Comparison of ENCODE assay signal across 21 cellular contexts in the genomic region with DNA sequence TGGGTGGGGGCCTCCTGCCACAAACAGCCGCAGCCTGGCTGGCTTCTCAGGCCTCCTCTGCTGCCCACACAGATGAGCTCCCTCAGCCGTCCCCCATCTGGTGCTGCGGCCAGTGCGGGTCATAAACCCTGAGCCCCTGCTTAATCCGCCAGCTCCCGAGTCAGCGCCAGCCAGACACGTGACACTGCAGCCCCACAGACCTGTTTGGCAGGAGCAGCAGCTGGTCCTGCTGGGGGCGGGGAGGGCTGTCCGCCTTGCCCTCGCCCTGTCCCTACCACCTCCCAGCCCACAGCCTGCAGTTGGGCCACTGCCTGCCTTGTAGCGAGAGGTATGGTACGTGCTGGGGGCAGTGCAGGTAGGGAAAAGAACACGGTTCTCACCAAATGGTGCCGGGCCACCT.
DNase-seq lines count a peak whose midpoint lies in the region; ATAC-seq and TF ChIP-seq lines count a peak whose summit lies in the region.
"Had no signal": no experiment of that assay in that cellular context is flagged by ENCODE, and none has a peak within 500 bp of the region (broad histone marks: within the 10 kb centered on the region; RNA-seq: fewer than 3 reads in every experiment).

No MANE protein-coding gene starts in this region.

- H3K4me1 ChIP-seq in neural progenitor cell: peaks cover 9% of the 10 kb centered on the region
- peaks cover 2% of the 10 kb centered on the region for H3K4me1 ChIP-seq in upper lobe of right lung
- peaks cover 33 to 37% of the 10 kb centered on the region in 2 donors for H3K4me1 ChIP-seq in naive thymus-derived CD4-positive, alpha-beta T cell (ENCODE audit: control insufficient read depth in 2 of 2, insufficient read depth in 2 of 2, low read length in 2 of 2)
- H3K4me1 ChIP-seq: HAP-1, suprapubic skin had no signal

- H3K4me3 ChIP-seq in neural progenitor cell: no peak overlapping the region
- no peak overlapping the region for H3K4me3 ChIP-seq in upper lobe of right lung
- no peak overlapping the region for H3K4me3 ChIP-seq in naive thymus-derived CD4-positive, alpha-beta T cell (ENCODE audit: low read length)
- H3K4me3 ChIP-seq: BLaER1 treated with 17β-estradiol and CSF1 and Interleukin-3, amounts not matched to agents 10 nM and 100 nM; esophagus muscularis mucosa; HAP-1; MG63; suprapubic skin had no signal

- peak overlapping the region; percentile 40 for H3K27ac Mint-ChIP-seq in glutamatergic neuron (ENCODE audit: unreplicated experiment)
- H3K27ac Mint-ChIP-seq in neural progenitor cell: no peak overlapping the region
- peak overlapping the region in 3 of 9 donors; percentile 25 to 39 (median 38) for H3K27ac Mint-ChIP-seq in naive thymus-derived CD4-positive, alpha-beta T cell
- H3K27ac Mint-ChIP-seq: activated CD8-positive, alpha-beta memory T cell treated with anti-CD3 and anti-CD28 coated beads, Interleukin-2, amount 10 ng/mL, durations not matched to agents 7 days and 5 days had no signal

- H3K4me3 Mint-ChIP-seq in glutamatergic neuron (ENCODE audit: unreplicated experiment) (peak overlapping the region; percentile 36), neural progenitor cell (no peak overlapping the region)
- no peak overlapping the region for H3K4me3 Mint-ChIP-seq in naive thymus-derived CD4-positive, alpha-beta T cell
- H3K4me3 Mint-ChIP-seq: activated CD8-positive, alpha-beta memory T cell treated with anti-CD3 and anti-CD28 coated beads, Interleukin-2, amount 10 ng/mL, durations not matched to agents 7 days and 5 days; T-cell had no signal

- POLR2A ChIA-PET in naive thymus-derived CD4-positive, alpha-beta T cell (lab: Charles Lee): no interaction called here

- ATAC-seq in upper lobe of right lung (peak; percentile 19), HG03280 (IDR thresholded peaks at IDR 0.05; ENCODE audit: unreplicated experiment) (no peak)
- no peak for ATAC-seq in naive thymus-derived CD4-positive, alpha-beta T cell
- ATAC-seq: activated CD4-positive, CD25-positive, alpha-beta regulatory T cell treated with anti-CD3 and anti-CD28 coated beads, Interleukin-2, amount 50 U/mL, for 24 hours; activated CD8-positive, alpha-beta memory T cell treated with anti-CD3 and anti-CD28 coated beads, Interleukin-2, amount 10 ng/mL, durations not matched to agents 7 days and 5 days; T-cell had no signal

- intact Hi-C loops in upper lobe of right lung (cut with DNase I): loop anchor here (10.0 kb wide), 1 partner anchor 112 kb away; no protein-coding TSS in a partner anchor
- intact Hi-C loops in naive thymus-derived CD4-positive, alpha-beta T cell (cut with micrococcal nuclease): no loop called here

- H3K4me2 ChIP-seq in neural progenitor cell: no peak overlapping the region

- CTCF ChIA-PET in naive thymus-derived CD4-positive, alpha-beta T cell (lab: Charles Lee): no interaction called here

- H3K9me3 Mint-ChIP-seq in glutamatergic neuron (ENCODE audit: unreplicated experiment) (peaks cover 19% of the 10 kb centered on the region), neural progenitor cell (no peaks in the 10 kb centered on the region)
- H3K9me3 Mint-ChIP-seq in naive thymus-derived CD4-positive, alpha-beta T cell: no peaks in the 10 kb centered on the region
- H3K9me3 Mint-ChIP-seq: T-cell had no signal

- H3K9ac ChIP-seq in neural progenitor cell: no peak overlapping the region

- peaks cover 41% of the 10 kb centered on the region for H4K20me1 ChIP-seq in neural progenitor cell (ENCODE audit: low read depth)

- H3F3A ChIP-seq in neural progenitor cell (ENCODE audit: low read depth): peaks cover 15% of the 10 kb centered on the region

- H3K79me2 ChIP-seq in neural progenitor cell (ENCODE audit: low read depth): no peaks in the 10 kb centered on the region

- H3K9me3 ChIP-seq in neural progenitor cell (ENCODE audit: low read depth) (no peaks in the 10 kb centered on the region), upper lobe of right lung (no peaks in the 10 kb centered on the region)
- H3K9me3 ChIP-seq in naive thymus-derived CD4-positive, alpha-beta T cell (ENCODE audit: control insufficient read depth in 2 of 3, low read length in 3 of 3): no peaks in the 10 kb centered on the region
- H3K9me3 ChIP-seq: esophagus muscularis mucosa, HAP-1, MG63, suprapubic skin had no signal

- H2AFZ ChIP-seq in neural progenitor cell (replicated peaks): no peak overlapping the region

- H3K4me1 Mint-ChIP-seq in glutamatergic neuron (ENCODE audit: low read depth, unreplicated experiment) (peaks cover 61% of the 10 kb centered on the region), neural progenitor cell (peaks cover 35% of the 10 kb centered on the region)
- H3K4me1 Mint-ChIP-seq in naive thymus-derived CD4-positive, alpha-beta T cell: peaks cover 29 to 85% (median 73%) of the 10 kb centered on the region in 7 donors

- TF ChIP-seq CTCF in glutamatergic neuron (IDR thresholded peaks at IDR 0.05; ENCODE audit: partially characterized antibody, unreplicated experiment) (no peak), neural progenitor cell (IDR thresholded peaks at IDR 0.05) (no peak), upper lobe of right lung (IDR thresholded peaks at IDR 0.05) (no peak)

- H3K27me3 ChIP-seq in neural progenitor cell: no peaks in the 10 kb centered on the region
- H3K27me3 ChIP-seq in upper lobe of right lung: no peaks in the 10 kb centered on the region
- H3K27me3 ChIP-seq in naive thymus-derived CD4-positive, alpha-beta T cell (ENCODE audit: control insufficient read depth in 2 of 2, insufficient read depth in 2 of 2, low read length in 2 of 2): no peaks in the 10 kb centered on the region
- H3K27me3 ChIP-seq: BLaER1 treated with 17β-estradiol and CSF1 and Interleukin-3, amounts not matched to agents 10 nM and 100 nM; esophagus muscularis mucosa; MG63; suprapubic skin had no signal

- DNase-seq in NCI-H524 (lab: John Stamatoyannopoulos, UW) (peak; percentile 45 to 78), glutamatergic neuron (no peak), neural progenitor cell (ENCODE audit: low spot score) (peak; percentile 67), upper lobe of right lung (peak; percentile 73), H4 (ENCODE audit: low spot score) (no peak)
- no peak for DNase-seq in naive thymus-derived CD4-positive, alpha-beta T cell
- DNase-seq: activated CD8-positive, alpha-beta memory T cell treated with anti-CD3 and anti-CD28 coated beads, Interleukin-2, amount 10 ng/mL, durations not matched to agents 7 days and 5 days; dermis blood vessel endothelial cell; kidney glomerular epithelial cell; MG63; NCI-H2081; NCI-H748 treated with DMSO at 0.1 percent for 48 hours; stimulated activated CD4-positive, alpha-beta T cell treated with anti-CD3 and anti-CD28 coated beads, Interleukin-15, amount 100 ng/mL, for 24 hours; T-cell had no signal

- no peaks in the 10 kb centered on the region for H3K36me3 ChIP-seq in neural progenitor cell
- H3K36me3 ChIP-seq in upper lobe of right lung: no peaks in the 10 kb centered on the region
- H3K36me3 ChIP-seq in naive thymus-derived CD4-positive, alpha-beta T cell (ENCODE audit: control insufficient read depth in 2 of 3, insufficient read depth in 3 of 3, low read length in 3 of 3): peaks cover 0 to 17% (median 0%) of the 10 kb centered on the region in 3 experiments
- H3K36me3 ChIP-seq: esophagus muscularis mucosa, HAP-1, MG63, suprapubic skin had no signal

- H3K27ac ChIP-seq in neural progenitor cell: no peak overlapping the region
- H3K27ac ChIP-seq in upper lobe of right lung: no peak overlapping the region
- no peak overlapping the region for H3K27ac ChIP-seq in naive thymus-derived CD4-positive, alpha-beta T cell (ENCODE audit: low read depth, low read length)
- H3K27ac ChIP-seq: esophagus muscularis mucosa, suprapubic skin had no signal

- H3K27me3 Mint-ChIP-seq in glutamatergic neuron (ENCODE audit: unreplicated experiment) (peaks cover 9% of the 10 kb centered on the region), neural progenitor cell (ENCODE audit: insufficient read depth, low read depth) (no peaks in the 10 kb centered on the region)
- no peaks in the 10 kb centered on the region for H3K27me3 Mint-ChIP-seq in naive thymus-derived CD4-positive, alpha-beta T cell
- H3K27me3 Mint-ChIP-seq: activated CD8-positive, alpha-beta memory T cell treated with anti-CD3 and anti-CD28 coated beads, Interleukin-2, amount 10 ng/mL, durations not matched to agents 7 days and 5 days; brain; T-cell had no signal

- H3K36me3 Mint-ChIP-seq in glutamatergic neuron (ENCODE audit: unreplicated experiment) (no peaks in the 10 kb centered on the region), neural progenitor cell (no peaks in the 10 kb centered on the region)
- peaks cover 0 to 5% (median 0%) of the 10 kb centered on the region in 5 donors for H3K36me3 Mint-ChIP-seq in naive thymus-derived CD4-positive, alpha-beta T cell
- H3K36me3 Mint-ChIP-seq: T-cell had no signal

Comparison
In these comparisons a context has a peak if more than half of its experiments do, and no peak if none do; other contexts are left out.
1. DNase-seq: peak in NCI-H524 (2 of 2), neural progenitor cell (single experiment) and upper lobe of right lung (single experiment); none in glutamatergic neuron (single experiment), H4 (single experiment) and naive thymus-derived CD4-positive, alpha-beta T cell (0 of 9).